Comparison of ENCODE assay signal across 2 cellular contexts in genomic region chr6:34067814-34068213, GRCh38.
TF ChIP-seq lines count a peak whose summit lies in the region.

No MANE protein-coding gene starts in this region.

TF ChIP-seq in HCT116, 20 proteins besides CTCF, POLR2A, EP300 and RAD21:
- no peak for TF ChIP-seq ATF3 (IDR thresholded peaks at IDR 0.05)
- TF ChIP-seq EZH2 (IDR thresholded peaks at IDR 0.05), result no peak
- TF ChIP-seq POLR2AphosphoS5 (IDR thresholded peaks at IDR 0.05; ENCODE audit: low read depth, low read length), result no peak
- TF ChIP-seq CBX3 (IDR thresholded peaks at IDR 0.05; ENCODE audit: low read depth), result no peak
- TF ChIP-seq TCF7L2 (IDR thresholded peaks at IDR 0.05; ENCODE audit: borderline replicate concordance, extremely low read depth, insufficient read depth, insufficient read length), result no peak
- TF ChIP-seq REST (IDR thresholded peaks at IDR 0.05; ENCODE audit: low read depth), result no peak
- no peak for TF ChIP-seq ZBTB33 (IDR thresholded peaks at IDR 0.05; ENCODE audit: extremely low read depth, insufficient replicate concordance, low read length)
- TF ChIP-seq EGR1 (IDR thresholded peaks at IDR 0.05; ENCODE audit: low read depth), result no peak
- TF ChIP-seq JUND (IDR thresholded peaks at IDR 0.05), result no peak
TF ChIP-seq in HCT116: peak in this region for 0.

TF ChIP-seq in HepG2, 621 proteins besides CTCF, POLR2A, EP300 and RAD21:
- TF ChIP-seq STAG1 (CRISPR knock-in tag; IDR thresholded peaks at IDR 0.05) (peak; percentile 64), ZNF609 (CRISPR knock-in tag; IDR thresholded peaks at IDR 0.05; ENCODE audit: borderline replicate concordance) (no peak), ZNF891 (CRISPR knock-in tag; IDR thresholded peaks at IDR 0.05) (0 out of 2 replicates have a peak, but pooled peaks have one; percentile 42), RERE (CRISPR knock-in tag; IDR thresholded peaks at IDR 0.05; ENCODE audit: low read depth) (no peak)
TF ChIP-seq in HepG2: peak in this region for 2.
